Comparison of ENCODE assay signal across 1 cellular context in genomic region chr14:100375963-100376735, GRCh38.
A peak's percentile ranks its signal among the peaks of the same experiment; 100 is the strongest.
TF ChIP-seq lines count a peak whose summit lies in the region.

Gene WDR25, plus strand, starts transcription at chr14:100376485.

TF ChIP-seq in HepG2, 621 proteins besides CTCF, POLR2A, EP300 and RAD21 (continued from another document and continues in another):
- TF ChIP-seq REPIN1 (CRISPR knock-in tag; IDR thresholded peaks at IDR 0.05; ENCODE audit: borderline replicate concordance, low read depth), result no peak
- TF ChIP-seq SNAPC2 (CRISPR knock-in tag; IDR thresholded peaks at IDR 0.05), result no peak
- peak; percentile 49; the same call in 1 of the 2 replicates for TF ChIP-seq ZNF558 (CRISPR knock-in tag; IDR thresholded peaks at IDR 0.05; ENCODE audit: borderline replicate concordance)
- TF ChIP-seq, protein P1, sequence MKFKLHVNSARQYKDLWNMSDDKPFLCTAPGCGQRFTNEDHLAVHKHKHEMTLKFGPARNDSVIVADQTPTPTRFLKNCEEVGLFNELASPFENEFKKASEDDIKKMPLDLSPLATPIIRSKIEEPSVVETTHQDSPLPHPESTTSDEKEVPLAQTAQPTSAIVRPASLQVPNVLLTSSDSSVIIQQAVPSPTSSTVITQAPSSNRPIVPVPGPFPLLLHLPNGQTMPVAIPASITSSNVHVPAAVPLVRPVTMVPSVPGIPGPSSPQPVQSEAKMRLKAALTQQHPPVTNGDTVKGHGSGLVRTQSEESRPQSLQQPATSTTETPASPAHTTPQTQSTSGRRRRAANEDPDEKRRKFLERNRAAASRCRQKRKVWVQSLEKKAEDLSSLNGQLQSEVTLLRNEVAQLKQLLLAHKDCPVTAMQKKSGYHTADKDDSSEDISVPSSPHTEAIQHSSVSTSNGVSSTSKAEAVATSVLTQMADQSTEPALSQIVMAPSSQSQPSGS (CRISPR knock-in tag; IDR thresholded peaks at IDR 0.05), result peak; percentile 80
- TF ChIP-seq PTBP1 (IDR thresholded peaks at IDR 0.05; ENCODE audit: low read depth, low read length, poor library complexity, severe bottlenecking), result no peak
- no peak for TF ChIP-seq ZNF432 (CRISPR knock-in tag; IDR thresholded peaks at IDR 0.05; ENCODE audit: borderline replicate concordance)
- TF ChIP-seq MAFF (IDR thresholded peaks at IDR 0.05; ENCODE audit: low read depth, low read length), result no peak
- peak; percentile 91 for TF ChIP-seq XBP1 (CRISPR knock-in tag; IDR thresholded peaks at IDR 0.05)
- 0 out of 2 replicates have a peak, but pooled peaks have one; percentile 29 for TF ChIP-seq AKAP8 (CRISPR knock-in tag; IDR thresholded peaks at IDR 0.05)
- TF ChIP-seq KLF9 (CRISPR knock-in tag; IDR thresholded peaks at IDR 0.05; ENCODE audit: low read depth), result 0 out of 2 replicates have a peak, but pooled peaks have one; percentile 82
- TF ChIP-seq ZNF567 (CRISPR knock-in tag; IDR thresholded peaks at IDR 0.05; ENCODE audit: borderline replicate concordance), result no peak
- no peak for TF ChIP-seq MTF2 (CRISPR knock-in tag; IDR thresholded peaks at IDR 0.05; ENCODE audit: borderline replicate concordance)
- TF ChIP-seq ZIK1 (CRISPR knock-in tag; IDR thresholded peaks at IDR 0.05; ENCODE audit: borderline replicate concordance, low read depth), result peak; percentile 29; the same call in 1 of the 2 replicates
- TF ChIP-seq, protein P2, sequence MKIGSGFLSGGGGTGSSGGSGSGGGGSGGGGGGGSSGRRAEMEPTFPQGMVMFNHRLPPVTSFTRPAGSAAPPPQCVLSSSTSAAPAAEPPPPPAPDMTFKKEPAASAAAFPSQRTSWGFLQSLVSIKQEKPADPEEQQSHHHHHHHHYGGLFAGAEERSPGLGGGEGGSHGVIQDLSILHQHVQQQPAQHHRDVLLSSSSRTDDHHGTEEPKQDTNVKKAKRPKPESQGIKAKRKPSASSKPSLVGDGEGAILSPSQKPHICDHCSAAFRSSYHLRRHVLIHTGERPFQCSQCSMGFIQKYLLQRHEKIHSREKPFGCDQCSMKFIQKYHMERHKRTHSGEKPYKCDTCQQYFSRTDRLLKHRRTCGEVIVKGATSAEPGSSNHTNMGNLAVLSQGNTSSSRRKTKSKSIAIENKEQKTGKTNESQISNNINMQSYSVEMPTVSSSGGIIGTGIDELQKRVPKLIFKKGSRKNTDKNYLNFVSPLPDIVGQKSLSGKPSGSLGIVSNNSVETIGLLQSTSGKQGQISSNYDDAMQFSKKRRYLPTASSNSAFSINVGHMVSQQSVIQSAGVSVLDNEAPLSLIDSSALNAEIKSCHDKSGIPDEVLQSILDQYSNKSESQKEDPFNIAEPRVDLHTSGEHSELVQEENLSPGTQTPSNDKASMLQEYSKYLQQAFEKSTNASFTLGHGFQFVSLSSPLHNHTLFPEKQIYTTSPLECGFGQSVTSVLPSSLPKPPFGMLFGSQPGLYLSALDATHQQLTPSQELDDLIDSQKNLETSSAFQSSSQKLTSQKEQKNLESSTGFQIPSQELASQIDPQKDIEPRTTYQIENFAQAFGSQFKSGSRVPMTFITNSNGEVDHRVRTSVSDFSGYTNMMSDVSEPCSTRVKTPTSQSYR (CRISPR knock-in tag; IDR thresholded peaks at IDR 0.05; ENCODE audit: borderline replicate concordance), result no peak
- TF ChIP-seq MAFK (conservative IDR thresholded peaks at IDR 0.05 in 1 of 2, IDR thresholded peaks at IDR 0.05 in 1 of 2; ENCODE audit: low read length in 2 of 2), result no peak
- TF ChIP-seq ZNF296 (CRISPR knock-in tag; conservative IDR thresholded peaks at IDR 0.05), result no peak
- peak; percentile 62; the same call in 1 of the 2 replicates for TF ChIP-seq CCDC6 (CRISPR knock-in tag; IDR thresholded peaks at IDR 0.05)
- TF ChIP-seq ZNF101 (CRISPR knock-in tag; IDR thresholded peaks at IDR 0.05; ENCODE audit: borderline replicate concordance, low read depth), result no peak
- peak; percentile 43; the same call in 1 of the 2 replicates for TF ChIP-seq ZFP36L1 (CRISPR knock-in tag; IDR thresholded peaks at IDR 0.05)
- TF ChIP-seq, protein P3, sequence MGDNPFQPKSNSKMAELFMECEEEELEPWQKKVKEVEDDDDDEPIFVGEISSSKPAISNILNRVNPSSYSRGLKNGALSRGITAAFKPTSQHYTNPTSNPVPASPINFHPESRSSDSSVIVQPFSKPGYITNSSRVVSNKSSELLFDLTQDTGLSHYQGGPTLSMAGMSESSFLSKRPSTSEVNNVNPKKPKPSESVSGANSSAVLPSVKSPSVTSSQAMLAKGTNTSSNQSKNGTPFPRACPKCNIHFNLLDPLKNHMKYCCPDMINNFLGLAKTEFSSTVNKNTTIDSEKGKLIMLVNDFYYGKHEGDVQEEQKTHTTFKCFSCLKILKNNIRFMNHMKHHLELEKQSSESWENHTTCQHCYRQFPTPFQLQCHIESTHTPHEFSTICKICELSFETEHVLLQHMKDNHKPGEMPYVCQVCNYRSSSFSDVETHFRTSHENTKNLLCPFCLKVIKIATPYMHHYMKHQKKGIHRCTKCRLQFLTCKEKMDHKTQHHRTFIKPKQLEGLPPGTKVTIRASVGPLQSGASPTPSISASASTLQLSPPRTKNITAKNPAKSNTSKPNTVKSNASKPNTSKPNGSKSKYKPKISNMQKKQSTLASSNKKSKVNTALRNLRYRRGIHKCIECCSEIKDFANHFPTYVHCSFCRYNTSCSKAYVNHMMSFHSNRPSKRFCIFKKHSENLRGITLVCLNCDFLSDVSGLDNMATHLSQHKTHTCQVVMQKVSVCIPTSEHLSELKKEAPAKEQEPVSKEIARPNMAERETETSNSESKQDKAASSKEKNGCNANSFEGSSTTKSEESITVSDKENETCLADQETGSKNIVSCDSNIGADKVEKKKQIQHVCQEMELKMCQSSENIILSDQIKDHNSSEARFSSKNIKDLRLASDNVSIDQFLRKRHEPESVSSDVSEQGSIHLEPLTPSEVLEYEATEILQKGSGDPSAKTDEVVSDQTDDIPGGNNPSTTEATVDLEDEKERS (CRISPR knock-in tag; IDR thresholded peaks at IDR 0.05), result 0 out of 2 replicates have a peak, but pooled peaks have one; percentile 4
- TF ChIP-seq ZNF550 (CRISPR knock-in tag; IDR thresholded peaks at IDR 0.05; ENCODE audit: borderline replicate concordance), result no peak
- TF ChIP-seq, protein P4, sequence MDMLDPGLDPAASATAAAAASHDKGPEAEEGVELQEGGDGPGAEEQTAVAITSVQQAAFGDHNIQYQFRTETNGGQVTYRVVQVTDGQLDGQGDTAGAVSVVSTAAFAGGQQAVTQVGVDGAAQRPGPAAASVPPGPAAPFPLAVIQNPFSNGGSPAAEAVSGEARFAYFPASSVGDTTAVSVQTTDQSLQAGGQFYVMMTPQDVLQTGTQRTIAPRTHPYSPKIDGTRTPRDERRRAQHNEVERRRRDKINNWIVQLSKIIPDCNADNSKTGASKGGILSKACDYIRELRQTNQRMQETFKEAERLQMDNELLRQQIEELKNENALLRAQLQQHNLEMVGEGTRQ (IDR thresholded peaks at IDR 0.05; ENCODE audit: low read depth, low read length), result no peak
- TF ChIP-seq, protein P4 (CRISPR knock-in tag; IDR thresholded peaks at IDR 0.05; ENCODE audit: borderline replicate concordance), result peak; percentile 63; the same call in 1 of the 2 replicates
- TF ChIP-seq, protein P5, sequence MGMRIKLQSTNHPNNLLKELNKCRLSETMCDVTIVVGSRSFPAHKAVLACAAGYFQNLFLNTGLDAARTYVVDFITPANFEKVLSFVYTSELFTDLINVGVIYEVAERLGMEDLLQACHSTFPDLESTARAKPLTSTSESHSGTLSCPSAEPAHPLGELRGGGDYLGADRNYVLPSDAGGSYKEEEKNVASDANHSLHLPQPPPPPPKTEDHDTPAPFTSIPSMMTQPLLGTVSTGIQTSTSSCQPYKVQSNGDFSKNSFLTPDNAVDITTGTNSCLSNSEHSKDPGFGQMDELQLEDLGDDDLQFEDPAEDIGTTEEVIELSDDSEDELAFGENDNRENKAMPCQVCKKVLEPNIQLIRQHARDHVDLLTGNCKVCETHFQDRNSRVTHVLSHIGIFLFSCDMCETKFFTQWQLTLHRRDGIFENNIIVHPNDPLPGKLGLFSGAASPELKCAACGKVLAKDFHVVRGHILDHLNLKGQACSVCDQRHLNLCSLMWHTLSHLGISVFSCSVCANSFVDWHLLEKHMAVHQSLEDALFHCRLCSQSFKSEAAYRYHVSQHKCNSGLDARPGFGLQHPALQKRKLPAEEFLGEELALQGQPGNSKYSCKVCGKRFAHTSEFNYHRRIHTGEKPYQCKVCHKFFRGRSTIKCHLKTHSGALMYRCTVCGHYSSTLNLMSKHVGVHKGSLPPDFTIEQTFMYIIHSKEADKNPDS (CRISPR knock-in tag; IDR thresholded peaks at IDR 0.05), result no peak
- TF ChIP-seq ISL2 (CRISPR knock-in tag; IDR thresholded peaks at IDR 0.05), result peak; percentile 74
- TF ChIP-seq, protein P6, sequence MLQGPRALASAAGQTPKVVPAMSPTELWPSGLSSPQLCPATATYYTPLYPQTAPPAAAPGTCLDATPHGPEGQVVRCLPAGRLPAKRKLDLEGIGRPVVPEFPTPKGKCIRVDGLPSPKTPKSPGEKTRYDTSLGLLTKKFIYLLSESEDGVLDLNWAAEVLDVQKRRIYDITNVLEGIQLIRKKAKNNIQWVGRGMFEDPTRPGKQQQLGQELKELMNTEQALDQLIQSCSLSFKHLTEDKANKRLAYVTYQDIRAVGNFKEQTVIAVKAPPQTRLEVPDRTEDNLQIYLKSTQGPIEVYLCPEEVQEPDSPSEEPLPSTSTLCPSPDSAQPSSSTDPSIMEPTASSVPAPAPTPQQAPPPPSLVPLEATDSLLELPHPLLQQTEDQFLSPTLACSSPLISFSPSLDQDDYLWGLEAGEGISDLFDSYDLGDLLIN (CRISPR knock-in tag; IDR thresholded peaks at IDR 0.05; ENCODE audit: borderline replicate concordance), result no peak
- no peak for TF ChIP-seq ZNF576 (CRISPR knock-in tag; IDR thresholded peaks at IDR 0.05)
- TF ChIP-seq, protein P7, sequence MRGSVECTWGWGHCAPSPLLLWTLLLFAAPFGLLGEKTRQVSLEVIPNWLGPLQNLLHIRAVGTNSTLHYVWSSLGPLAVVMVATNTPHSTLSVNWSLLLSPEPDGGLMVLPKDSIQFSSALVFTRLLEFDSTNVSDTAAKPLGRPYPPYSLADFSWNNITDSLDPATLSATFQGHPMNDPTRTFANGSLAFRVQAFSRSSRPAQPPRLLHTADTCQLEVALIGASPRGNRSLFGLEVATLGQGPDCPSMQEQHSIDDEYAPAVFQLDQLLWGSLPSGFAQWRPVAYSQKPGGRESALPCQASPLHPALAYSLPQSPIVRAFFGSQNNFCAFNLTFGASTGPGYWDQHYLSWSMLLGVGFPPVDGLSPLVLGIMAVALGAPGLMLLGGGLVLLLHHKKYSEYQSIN (CRISPR knock-in tag; IDR thresholded peaks at IDR 0.05; ENCODE audit: borderline replicate concordance), result no peak
- no peak for TF ChIP-seq HMG20A (CRISPR knock-in tag; IDR thresholded peaks at IDR 0.05; ENCODE audit: borderline replicate concordance)
- TF ChIP-seq HMGA1 (CRISPR knock-in tag; conservative IDR thresholded peaks at IDR 0.05), result no peak
- TF ChIP-seq, protein P8, sequence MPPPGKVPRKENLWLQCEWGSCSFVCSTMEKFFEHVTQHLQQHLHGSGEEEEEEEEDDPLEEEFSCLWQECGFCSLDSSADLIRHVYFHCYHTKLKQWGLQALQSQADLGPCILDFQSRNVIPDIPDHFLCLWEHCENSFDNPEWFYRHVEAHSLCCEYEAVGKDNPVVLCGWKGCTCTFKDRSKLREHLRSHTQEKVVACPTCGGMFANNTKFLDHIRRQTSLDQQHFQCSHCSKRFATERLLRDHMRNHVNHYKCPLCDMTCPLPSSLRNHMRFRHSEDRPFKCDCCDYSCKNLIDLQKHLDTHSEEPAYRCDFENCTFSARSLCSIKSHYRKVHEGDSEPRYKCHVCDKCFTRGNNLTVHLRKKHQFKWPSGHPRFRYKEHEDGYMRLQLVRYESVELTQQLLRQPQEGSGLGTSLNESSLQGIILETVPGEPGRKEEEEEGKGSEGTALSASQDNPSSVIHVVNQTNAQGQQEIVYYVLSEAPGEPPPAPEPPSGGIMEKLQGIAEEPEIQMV (CRISPR knock-in tag; IDR thresholded peaks at IDR 0.05; ENCODE audit: low read depth), result no peak
- 0 out of 2 replicates have a peak, but pooled peaks have one; percentile 70 for TF ChIP-seq ZNF33A (CRISPR knock-in tag; IDR thresholded peaks at IDR 0.05; ENCODE audit: borderline replicate concordance)
- no peak; the same call in 1 of the 2 replicates for TF ChIP-seq ZNF460 (CRISPR knock-in tag; IDR thresholded peaks at IDR 0.05; ENCODE audit: borderline replicate concordance)
- TF ChIP-seq RCOR2 (CRISPR knock-in tag; IDR thresholded peaks at IDR 0.05), result no peak; the same call in 1 of the 2 replicates
- TF ChIP-seq SETDB1 (CRISPR knock-in tag; IDR thresholded peaks at IDR 0.05; ENCODE audit: borderline replicate concordance), result no peak
- no peak for TF ChIP-seq KDM6A (CRISPR knock-in tag; IDR thresholded peaks at IDR 0.05; ENCODE audit: low read depth)
- peak; percentile 79 for TF ChIP-seq PHF21A (CRISPR knock-in tag; IDR thresholded peaks at IDR 0.05)
- TF ChIP-seq ZNF441 (CRISPR knock-in tag; IDR thresholded peaks at IDR 0.05; ENCODE audit: borderline replicate concordance), result peak; percentile 40; the same call in 1 of the 2 replicates
- 0 out of 2 replicates have a peak, but pooled peaks have one; percentile 35 for TF ChIP-seq NCOA2 (CRISPR knock-in tag; IDR thresholded peaks at IDR 0.05)
- TF ChIP-seq DMAP1 (CRISPR knock-in tag; IDR thresholded peaks at IDR 0.05), result peak; percentile 89
- no peak for TF ChIP-seq ZFYVE20 (CRISPR knock-in tag; IDR thresholded peaks at IDR 0.05; ENCODE audit: borderline replicate concordance, low read depth)
- no peak for TF ChIP-seq DNMT1 (CRISPR knock-in tag; IDR thresholded peaks at IDR 0.05)
- TF ChIP-seq GATAD2A (CRISPR knock-in tag; IDR thresholded peaks at IDR 0.05), result peak; percentile 53; the same call in 1 of the 2 replicates
- peak; percentile 51; the same call in 1 of the 2 replicates for TF ChIP-seq ZNF788 (CRISPR knock-in tag; IDR thresholded peaks at IDR 0.05; ENCODE audit: borderline replicate concordance)
- TF ChIP-seq MTA3 (CRISPR knock-in tag; IDR thresholded peaks at IDR 0.05), result no peak
- no peak for TF ChIP-seq CSRNP2 (CRISPR knock-in tag; conservative IDR thresholded peaks at IDR 0.05; ENCODE audit: low read depth)
- TF ChIP-seq HNRNPLL (IDR thresholded peaks at IDR 0.05; ENCODE audit: low read depth, low read length, poor library complexity, severe bottlenecking), result peak; percentile 78
- no peak for TF ChIP-seq ZNF781 (CRISPR knock-in tag; IDR thresholded peaks at IDR 0.05; ENCODE audit: borderline replicate concordance, not compliant biosample characterization)
